Comparison of ENCODE assay signal across 8 cellular contexts in the genomic region with DNA sequence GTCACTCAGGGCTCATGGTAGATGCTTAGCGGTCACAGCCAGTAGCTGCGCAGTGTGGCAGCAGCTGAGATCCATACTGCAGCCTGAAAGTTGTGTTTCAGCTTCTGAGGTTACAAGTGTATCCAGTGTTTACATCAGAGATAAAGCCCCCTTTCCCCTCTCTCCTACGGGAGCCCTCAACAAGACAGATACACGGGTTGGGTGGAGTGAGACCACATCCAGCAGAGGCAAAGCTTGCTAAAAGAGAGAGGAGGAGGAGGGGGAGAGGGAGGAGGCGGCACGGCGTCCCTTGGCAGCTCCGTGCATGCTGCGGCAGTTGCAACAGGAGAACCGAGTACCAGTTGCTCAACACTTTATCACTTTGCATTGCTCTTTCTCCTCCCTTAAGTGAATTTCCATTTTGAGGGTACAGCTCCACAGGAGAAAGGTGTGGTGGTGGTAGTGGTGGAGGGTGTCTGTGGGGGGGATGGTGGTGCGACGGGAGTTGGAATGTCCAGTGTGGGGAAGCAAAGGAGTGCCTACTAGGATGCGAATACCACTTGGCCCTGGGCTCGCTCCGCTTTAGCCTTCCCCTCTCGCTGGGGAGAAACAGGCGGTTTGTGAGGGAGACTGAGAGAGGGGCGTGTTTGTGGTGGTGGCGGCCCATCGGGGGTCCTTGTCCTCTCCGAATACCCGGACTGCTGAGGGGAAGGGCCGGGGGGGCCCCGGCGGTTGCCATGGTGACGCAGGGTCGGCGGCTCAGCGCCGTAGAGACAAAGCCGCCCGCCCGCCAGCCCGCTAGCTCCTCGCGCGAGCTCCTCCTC. TPM values are rescaled to one million over a fixed set of nuclear protein-coding genes. Genes with fewer than 3 reads are reported as not detected.
DNase-seq lines count a peak whose midpoint lies in the region; ATAC-seq and TF ChIP-seq lines count a peak whose summit lies in the region.

No MANE protein-coding gene starts in this region.

- DNase-seq in NCI-H524 (lab: John Stamatoyannopoulos, UW) (peak; percentile 60 to 62), NCI-H524 treated with DMSO at 0.1 percent for 48 hours (lab: John Stamatoyannopoulos, UW) (no peak), NCI-H146 (lab: John Stamatoyannopoulos, UW) (peak; percentile 93), WERI-Rb-1 (peak; percentile 90), endodermal cell (peak; percentile 87), aorta (peak; percentile 66 to 83), COLO668 (lab: John Stamatoyannopoulos, UW; ENCODE audit: unreplicated experiment) (no peak)

- peaks cover 30% of the 10 kb centered on the region for H3K4me1 Mint-ChIP-seq in endodermal cell

- H3K4me1 ChIP-seq in endodermal cell (ENCODE audit: control insufficient read depth, insufficient read depth, low read length) (peaks cover 16% of the 10 kb centered on the region), muscle layer of duodenum (ENCODE audit: control insufficient read depth in 1 of 2, insufficient read depth in 2 of 2, low read length in 2 of 2) (peaks cover 5 to 14% of the 10 kb centered on the region in 2 donors), aorta (ENCODE audit: control insufficient read depth in 1 of 2, insufficient read depth in 2 of 2, low read length in 2 of 2) (no peaks in the 10 kb centered on the region)

- H3K36me3 ChIP-seq in WERI-Rb-1 (no peaks in the 10 kb centered on the region), endodermal cell (ENCODE audit: control insufficient read depth, insufficient read depth, low read length) (no peaks in the 10 kb centered on the region), muscle layer of duodenum (ENCODE audit: control insufficient read depth in 1 of 2, insufficient read depth in 2 of 2, low read length in 2 of 2) (no peaks in the 10 kb centered on the region), aorta (ENCODE audit: control insufficient read depth in 1 of 2, insufficient read depth in 2 of 2, low read length in 1 of 2) (no peaks in the 10 kb centered on the region)

- intact Hi-C loops in aorta (cut with DNase I) = no loop called here

- H3K27ac ChIP-seq in WERI-Rb-1 (peak overlapping the region; percentile 48), endodermal cell (ENCODE audit: low read depth, low read length) (peak overlapping the region; percentile 79), muscle layer of duodenum (ENCODE audit: low read length) (no peak overlapping the region), aorta (ENCODE audit: low read depth in 1 of 2, low read length in 2 of 2) (no peak overlapping the region)

- peak overlapping the region; percentile 18 for H3K9ac ChIP-seq in endodermal cell (ENCODE audit: extremely low read depth, low read length, poor library complexity, severe bottlenecking)

- H3K9me3 ChIP-seq in WERI-Rb-1 (ENCODE audit: severe bottlenecking) (no peaks in the 10 kb centered on the region), endodermal cell (ENCODE audit: control insufficient read depth, low read length) (no peaks in the 10 kb centered on the region), muscle layer of duodenum (ENCODE audit: control insufficient read depth in 1 of 2, low read length in 2 of 2) (no peaks in the 10 kb centered on the region), aorta (ENCODE audit: control insufficient read depth, low read length) (peaks cover 2% of the 10 kb centered on the region)

- no peaks in the 10 kb centered on the region for H3K9me3 Mint-ChIP-seq in endodermal cell

- no peaks in the 10 kb centered on the region for H3K36me3 Mint-ChIP-seq in endodermal cell (ENCODE audit: low read depth)

- H3K4me3 Mint-ChIP-seq in endodermal cell = peak overlapping the region; percentile 74

- 1 to 4% methylated on average over 3 to 37 of the region's 37 CpGs for WGBS in endodermal cell (ENCODE audit: insufficient coverage in 1 of 2, insufficient read length in 1 of 2), 2 experiments
- 2% methylated on average over 27 to 37 of the region's 37 CpGs for WGBS in aorta, 2 donors

- TF ChIP-seq CTCF in WERI-Rb-1 (IDR thresholded peaks at IDR 0.05; ENCODE audit: low read depth, low read length) (no peak), endodermal cell (conservative IDR thresholded peaks at IDR 0.05) (no peak)

- H3K4me3 ChIP-seq in WERI-Rb-1 (ENCODE audit: low read depth, low read length) (peak overlapping the region; percentile 50), endodermal cell (ENCODE audit: low read length) (peak overlapping the region; percentile 82), muscle layer of duodenum (ENCODE audit: low read depth in 1 of 2, low read length in 2 of 2) (peak overlapping the region; percentile 47 to 59), aorta (ENCODE audit: low read length in 2 of 2) (peak overlapping the region; percentile 15 to 30)

- ATAC-seq in aorta (ENCODE audit: low FRiP score) = peak; percentile 73

- peaks cover 44% of the 10 kb centered on the region for H3K27me3 Mint-ChIP-seq in endodermal cell (ENCODE audit: insufficient read depth)

- peak overlapping the region; percentile 76 for H3K27ac Mint-ChIP-seq in endodermal cell

- H3K27me3 ChIP-seq in WERI-Rb-1 (ENCODE audit: insufficient read depth, low read depth, severe bottlenecking) (no peaks in the 10 kb centered on the region), endodermal cell (ENCODE audit: control insufficient read depth, insufficient read depth, low read length, poor library complexity, severe bottlenecking) (peaks cover 20% of the 10 kb centered on the region), muscle layer of duodenum (ENCODE audit: low read depth, low read length) (peaks cover 30% of the 10 kb centered on the region), aorta (ENCODE audit: control insufficient read depth in 1 of 2, insufficient read depth in 2 of 2, low read length in 1 of 2) (peaks cover 0 to 3% of the 10 kb centered on the region in 2 donors)

RNA-seq across cellular contexts. Expression of gene RNF182, which starts 0.4 kb away (rescaled TPM):
- total RNA-seq in endodermal cell = 1 to 10 TPM; 4.1 to 5.2 TPM
- polyA plus RNA-seq in endodermal cell (2013, experiment 1 of 2) = 29.1 TPM
- 26.5 TPM for polyA plus RNA-seq in endodermal cell (2013, experiment 2 of 2)
- under 1 TPM; 0.36 to 0.60 TPM for total RNA-seq in aorta
- under 1 TPM in 1 of 2 donors, not detected in 1; 0.13 TPM for polyA plus RNA-seq in aorta

Comparison
In these comparisons a context has a peak if more than half of its experiments do, and no peak if none do; other contexts are left out.
1. DNase-seq: peak in NCI-H524 (2 of 2), NCI-H146 (single experiment), WERI-Rb-1 (single experiment), endodermal cell (single experiment) and aorta (2 of 2); none in NCI-H524 treated with DMSO at 0.1 percent for 48 hours (single experiment) and COLO668 (single experiment).
2. H3K27ac ChIP-seq: peak in WERI-Rb-1 (single experiment) and endodermal cell (single experiment); none in muscle layer of duodenum (single experiment) and aorta (0 of 2).
3. H3K4me3 ChIP-seq: peak in every context shown above with its lines; median percentile 82 in endodermal cell; 53 in muscle layer of duodenum; 50 in WERI-Rb-1; 22 in aorta.